Comparison of ENCODE assay signal across 30 cellular contexts in genomic region chr1:40829631-40830245, GRCh38. TPM values are rescaled to one million over a fixed set of nuclear protein-coding genes. Genes with fewer than 3 reads are reported as not detected.
"Had no signal": no experiment of that assay in that cellular context is flagged by ENCODE, and none has a peak within 500 bp of the region (broad histone marks: within the 10 kb centered on the region; RNA-seq: fewer than 3 reads in every experiment).

No MANE protein-coding gene starts in this region.

- H3K4me3 ChIP-seq: colonic mucosa, esophagus squamous epithelium, heart right ventricle, lung, prostate gland, right atrium auricular region, sigmoid colon, testis, tibial artery had no signal

- H2AFZ ChIP-seq: parathyroid adenoma had no signal

- H3K9me3 ChIP-seq: colonic mucosa, esophagus squamous epithelium, heart right ventricle, prostate gland, right atrium auricular region, sigmoid colon, testis, tibial artery had no signal

- H3K9ac ChIP-seq: parathyroid adenoma had no signal

- H3K4me3 Mint-ChIP-seq: memory B cell; natural killer cell; stimulated activated effector memory CD8-positive, alpha-beta T cell treated with anti-CD3 and anti-CD28 coated beads, Interleukin-12 subunit alpha, Interleukin-12 subunit beta, amount 100 ng/mL, for 72 hours; type B pancreatic cell had no signal

- H3K27ac ChIP-seq: colonic mucosa, esophagus squamous epithelium, heart right ventricle, parathyroid adenoma, prostate gland, right atrium auricular region, sigmoid colon, testis, tibial artery had no signal

- H3K27ac Mint-ChIP-seq: memory B cell; natural killer cell; stimulated activated effector memory CD8-positive, alpha-beta T cell treated with anti-CD3 and anti-CD28 coated beads, Interleukin-12 subunit alpha, Interleukin-12 subunit beta, amount 100 ng/mL, for 72 hours; type B pancreatic cell had no signal

- H3K36me3 ChIP-seq: colonic mucosa, esophagus squamous epithelium, heart right ventricle, prostate gland, right atrium auricular region had no signal

- H3K27me3 Mint-ChIP-seq: type B pancreatic cell had no signal

- H3K36me3 Mint-ChIP-seq: memory B cell; natural killer cell; stimulated activated effector memory CD8-positive, alpha-beta T cell treated with anti-CD3 and anti-CD28 coated beads, Interleukin-12 subunit alpha, Interleukin-12 subunit beta, amount 100 ng/mL, for 72 hours; type B pancreatic cell had no signal

- DNase-seq: colonic mucosa; dermis blood vessel endothelial cell; effector memory CD4-positive, alpha-beta T cell; erythroblast; esophagus squamous epithelium; foreskin melanocyte; glutamatergic neuron; heart right ventricle; hippocampal formation; kidney glomerular epithelial cell; left ventricle myocardium superior; natural killer cell; sigmoid colon; stimulated activated CD4-positive, alpha-beta T cell treated with anti-CD3 and anti-CD28 coated beads, Interleukin-2, amount 100 ng/mL, for 24 hours; stimulated activated CD4-positive, alpha-beta T cell treated with anti-CD3 and anti-CD28 coated beads, Interleukin-4, amount 100 ng/mL, for 24 hours; stimulated activated naive CD4-positive, alpha-beta T cell treated with Interleukin-2 at 50 U/mL for 16 hours; substantia nigra; testis; tibial artery had no signal

- FAIRE-seq: endothelial cell of umbilical vein, islet of Langerhans had no signal

- H3K9me3 Mint-ChIP-seq: memory B cell; natural killer cell; stimulated activated effector memory CD8-positive, alpha-beta T cell treated with anti-CD3 and anti-CD28 coated beads, Interleukin-12 subunit alpha, Interleukin-12 subunit beta, amount 100 ng/mL, for 72 hours; type B pancreatic cell had no signal

- H3K79me2 ChIP-seq: parathyroid adenoma had no signal

- H3K4me1 ChIP-seq: colonic mucosa, parathyroid adenoma, prostate gland, right atrium auricular region had no signal

- H3K27me3 ChIP-seq: colonic mucosa, esophagus squamous epithelium, heart right ventricle, right atrium auricular region, sigmoid colon, testis, tibial artery had no signal

- ATAC-seq: left ventricle myocardium superior; natural killer cell; stimulated activated effector memory CD8-positive, alpha-beta T cell treated with anti-CD3 and anti-CD28 coated beads, Interleukin-12 subunit alpha, Interleukin-12 subunit beta, amount 100 ng/mL, for 72 hours had no signal

RNA-seq across cellular contexts. Expression of gene KCNQ4, which starts 46.2 kb away (rescaled TPM):
- total RNA-seq: dermis blood vessel endothelial cell, osteoblast had no signal
- polyA plus RNA-seq: neural cell had no signal
